In the genomic region with DNA sequence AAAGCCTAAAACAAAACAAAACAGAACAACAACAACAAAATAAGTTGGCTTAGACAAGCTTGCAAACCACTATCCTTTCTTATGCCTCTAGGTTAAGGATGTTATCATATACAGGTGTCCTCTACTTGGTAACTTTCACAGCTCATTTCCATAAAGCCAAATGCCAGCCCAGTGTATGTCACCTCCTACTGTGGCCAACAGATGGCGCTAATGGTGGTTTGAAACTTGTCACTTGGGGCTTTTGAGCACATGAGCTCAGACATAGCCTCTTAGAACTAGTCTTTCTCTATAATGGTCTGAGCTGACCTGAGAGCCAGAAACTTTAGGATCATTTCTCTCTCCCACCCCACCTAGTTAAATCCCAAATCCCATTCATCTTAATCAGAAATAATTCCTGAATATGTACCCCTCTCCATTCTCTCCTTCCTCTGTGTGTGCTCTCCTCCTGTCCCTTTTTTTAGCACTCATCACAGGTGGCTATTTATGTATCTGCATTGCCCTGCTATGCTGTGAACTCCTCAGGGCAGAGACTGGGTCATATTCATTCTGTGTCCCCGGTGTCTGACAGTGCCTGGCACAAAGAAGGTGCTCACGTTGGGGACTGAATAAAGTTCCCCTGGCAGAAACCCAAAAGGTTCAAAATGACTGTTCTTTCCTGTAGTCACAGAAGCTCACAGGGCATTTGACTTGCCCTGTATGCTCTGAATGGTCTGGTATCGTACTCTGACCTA, we compare ENCODE assay signal across 8 cellular contexts.
A peak's percentile ranks its signal among the peaks of the same experiment; 100 is the strongest.
DNase-seq lines count a peak whose midpoint lies in the region; ATAC-seq and TF ChIP-seq lines count a peak whose summit lies in the region.

No MANE protein-coding gene starts in this region.

- no peak overlapping the region for H3K4me3 ChIP-seq in CD4-positive, alpha-beta memory T cell (ENCODE audit: low read length in 2 of 2)
- H3K4me3 ChIP-seq in endodermal cell (ENCODE audit: low read length), result no peak overlapping the region

- H3K27ac Mint-ChIP-seq in CD4-positive, alpha-beta memory T cell, result no peak overlapping the region
- no peak overlapping the region for H3K27ac Mint-ChIP-seq in endodermal cell
- H3K27ac Mint-ChIP-seq in stimulated activated naive CD8-positive, alpha-beta T cell treated with anti-CD3 and anti-CD28 coated beads, Interleukin-15, amount 100 ng/mL, for 72 hours, result no peak overlapping the region

- POLR2A ChIA-PET in CD4-positive, alpha-beta memory T cell (lab: Charles Lee; ENCODE audit: partially characterized antibody), result no interaction called here

- ATAC-seq in GM19035 (IDR thresholded peaks at IDR 0.05; ENCODE audit: unreplicated experiment), result peak; percentile 97
- peak; percentile 90 for ATAC-seq in HG03108 (IDR thresholded peaks at IDR 0.05; ENCODE audit: unreplicated experiment)
- ATAC-seq in stimulated activated naive CD8-positive, alpha-beta T cell treated with anti-CD3 and anti-CD28 coated beads, Interleukin-15, amount 100 ng/mL, for 72 hours, result peak; percentile 81

- peak; percentile 87 for TF ChIP-seq CTCF in endodermal cell (conservative IDR thresholded peaks at IDR 0.05)

- H3K4me3 Mint-ChIP-seq in CD4-positive, alpha-beta memory T cell, result no peak overlapping the region
- no peak overlapping the region for H3K4me3 Mint-ChIP-seq in endodermal cell
- H3K4me3 Mint-ChIP-seq in stimulated activated naive CD8-positive, alpha-beta T cell treated with anti-CD3 and anti-CD28 coated beads, Interleukin-15, amount 100 ng/mL, for 72 hours, result no peak overlapping the region

- no peaks in the 10 kb centered on the region for H3K9me3 ChIP-seq in CD4-positive, alpha-beta memory T cell (ENCODE audit: control insufficient read depth in 1 of 2, low read length in 2 of 2)
- no peaks in the 10 kb centered on the region for H3K9me3 ChIP-seq in endodermal cell (ENCODE audit: control insufficient read depth, low read length)

- peaks cover 0 to 2% of the 10 kb centered on the region in 2 donors for H3K27me3 Mint-ChIP-seq in CD4-positive, alpha-beta memory T cell
- H3K27me3 Mint-ChIP-seq in endodermal cell (ENCODE audit: insufficient read depth), result no peaks in the 10 kb centered on the region
- H3K27me3 Mint-ChIP-seq in stimulated activated naive CD8-positive, alpha-beta T cell treated with anti-CD3 and anti-CD28 coated beads, Interleukin-15, amount 100 ng/mL, for 72 hours, result peaks cover 27% of the 10 kb centered on the region

- peaks cover 0 to 4% (median 0%) of the 10 kb centered on the region in 4 donors for H3K4me1 Mint-ChIP-seq in CD4-positive, alpha-beta memory T cell
- H3K4me1 Mint-ChIP-seq in endodermal cell, result peaks cover 2% of the 10 kb centered on the region
- peaks cover 8% of the 10 kb centered on the region for H3K4me1 Mint-ChIP-seq in stimulated activated naive CD8-positive, alpha-beta T cell treated with anti-CD3 and anti-CD28 coated beads, Interleukin-15, amount 100 ng/mL, for 72 hours

- H3K36me3 Mint-ChIP-seq in CD4-positive, alpha-beta memory T cell, result no peaks in the 10 kb centered on the region
- H3K36me3 Mint-ChIP-seq in endodermal cell (ENCODE audit: low read depth), result no peaks in the 10 kb centered on the region

- WGBS in endodermal cell (ENCODE audit: insufficient coverage in 1 of 2, insufficient read length in 1 of 2), 2 experiments, result 57 to 59% methylated on average over 4 of the region's 4 CpGs

- H3K27ac ChIP-seq in CD4-positive, alpha-beta memory T cell (ENCODE audit: low read depth, low read length), result no peak overlapping the region
- no peak overlapping the region for H3K27ac ChIP-seq in endodermal cell (ENCODE audit: low read depth, low read length)

- peaks cover 0 to 1% (median 0%) of the 10 kb centered on the region in 8 donors for H3K9me3 Mint-ChIP-seq in CD4-positive, alpha-beta memory T cell
- H3K9me3 Mint-ChIP-seq in endodermal cell, result no peaks in the 10 kb centered on the region
- no peaks in the 10 kb centered on the region for H3K9me3 Mint-ChIP-seq in stimulated activated naive CD8-positive, alpha-beta T cell treated with anti-CD3 and anti-CD28 coated beads, Interleukin-15, amount 100 ng/mL, for 72 hours

- intact Hi-C loops in CD4-positive, alpha-beta memory T cell (cut with micrococcal nuclease), result no loop called here

- DNase-seq in CD4-positive, alpha-beta memory T cell, result peak in 4 of 5 donors; percentile 5 to 21 (median 6)
- peak; percentile 10 to 55 for DNase-seq in NCI-H446 (lab: John Stamatoyannopoulos, UW)
- peak; percentile 4 to 24 for DNase-seq in activated CD4-positive, alpha-beta T cell treated with anti-CD3 and anti-CD28 coated beads for 4 hours
- DNase-seq in endodermal cell, result peak; percentile 94
- peak; percentile 69 for DNase-seq in mucosa of gallbladder (ENCODE audit: low spot score)
- DNase-seq in stimulated activated naive CD8-positive, alpha-beta T cell treated with anti-CD3 and anti-CD28 coated beads, Interleukin-15, amount 100 ng/mL, for 72 hours, result peak; percentile 40 to 55

- no peaks in the 10 kb centered on the region for H3K27me3 ChIP-seq in CD4-positive, alpha-beta memory T cell (ENCODE audit: insufficient read depth, low read length)
- no peaks in the 10 kb centered on the region for H3K27me3 ChIP-seq in endodermal cell (ENCODE audit: control insufficient read depth, insufficient read depth, low read length, poor library complexity, severe bottlenecking)

- no peaks in the 10 kb centered on the region for H3K36me3 ChIP-seq in CD4-positive, alpha-beta memory T cell (ENCODE audit: insufficient read depth, low read length)
- no peaks in the 10 kb centered on the region for H3K36me3 ChIP-seq in endodermal cell (ENCODE audit: control insufficient read depth, insufficient read depth, low read length)

- CTCF ChIA-PET in CD4-positive, alpha-beta memory T cell (lab: Charles Lee; ENCODE audit: partially characterized antibody), result interaction anchor here (0.9 to 2.1 kb wide), 11 partner anchors 10 to 1531 kb away, joined by 3 to 8 read pairs (median 4); no protein-coding TSS in a partner anchor

- H3K9ac ChIP-seq in endodermal cell (ENCODE audit: extremely low read depth, low read length, poor library complexity, severe bottlenecking), result no peak overlapping the region

- no peaks in the 10 kb centered on the region for H3K4me1 ChIP-seq in CD4-positive, alpha-beta memory T cell (ENCODE audit: insufficient read depth, low read length)
- no peaks in the 10 kb centered on the region for H3K4me1 ChIP-seq in endodermal cell (ENCODE audit: control insufficient read depth, insufficient read depth, low read length)

Comparison
In these comparisons a context has a peak if more than half of its experiments do, and no peak if none do; other contexts are left out.
1. DNase-seq: peak in every context shown above with its lines; median percentile 94 in endodermal cell; 69 in mucosa of gallbladder; 48 in stimulated activated naive CD8-positive, alpha-beta T cell treated with anti-CD3 and anti-CD28 coated beads, Interleukin-15, amount 100 ng/mL, for 72 hours; 32 in NCI-H446; 14 in activated CD4-positive, alpha-beta T cell treated with anti-CD3 and anti-CD28 coated beads for 4 hours; 6 in CD4-positive, alpha-beta memory T cell.